In genomic region chr12:102958830-102959176, GRCh38 we compare ENCODE assay signal across 11 cellular contexts. TPM values are rescaled to one million over a fixed set of nuclear protein-coding genes. Genes with fewer than 3 reads are reported as not detected.
DNase-seq lines count a peak whose midpoint lies in the region; ATAC-seq and TF ChIP-seq lines count a peak whose summit lies in the region.
"Had no signal": no experiment of that assay in that cellular context is flagged by ENCODE, and none has a peak within 500 bp of the region (broad histone marks: within the 10 kb centered on the region; RNA-seq: fewer than 3 reads in every experiment).

No MANE protein-coding gene starts in this region.

- H3K23me2 ChIP-seq in H9 (ENCODE audit: insufficient read length, low read depth, low read length, poor library complexity, severe bottlenecking): peaks cover 16% of the 10 kb centered on the region

- no peaks in the 10 kb centered on the region for H3K79me1 ChIP-seq in H9 (ENCODE audit: insufficient read depth, low read depth, low read length, poor library complexity, severe bottlenecking)

- no peak overlapping the region for H3K27ac Mint-ChIP-seq in H9

- peaks cover 8% of the 10 kb centered on the region in 2 experiments for H3K9me3 Mint-ChIP-seq in H9

- H2BK12ac ChIP-seq in H9 (ENCODE audit: insufficient read length, low read depth, low read length): no peak overlapping the region

- H3K36me3 ChIP-seq in BLaER1 treated with 17β-estradiol and CSF1 and Interleukin-3, amounts not matched to agents 10 nM and 100 nM: no peaks in the 10 kb centered on the region
- no peaks in the 10 kb centered on the region for H3K36me3 ChIP-seq in neuron (ENCODE audit: insufficient read depth, low read length)

- WGBS in H9 (ENCODE audit: extremely low coverage, insufficient read length, low lambda C conversion rate): no CpG with 5 or more reads among the region's 15 CpGs

- H3K18ac ChIP-seq in H9 (ENCODE audit: insufficient read length, low read depth, low read length): no peak overlapping the region

- no peak overlapping the region for H2BK5ac ChIP-seq in H9 (ENCODE audit: insufficient read length, low read length)

- DNase-seq in H9 (no peak), NCI-H2227 (lab: John Stamatoyannopoulos, UW; ENCODE audit: unreplicated experiment) (no peak), COLO668 (lab: John Stamatoyannopoulos, UW; ENCODE audit: unreplicated experiment) (no peak)
- DNase-seq: activated CD4-positive, CD25-positive, alpha-beta regulatory T cell had no signal

- no peak overlapping the region for H3K4ac ChIP-seq in H9 (ENCODE audit: low read depth, low read length)

- H3K4me3 ChIP-seq in BLaER1 treated with 17β-estradiol and CSF1 and Interleukin-3, amounts not matched to agents 10 nM and 100 nM: peak overlapping the region; percentile 56 to 73 (median 65)
- peak overlapping the region; percentile 50 for H3K4me3 ChIP-seq in neuron (ENCODE audit: low read length)

- no peak overlapping the region for H3K56ac ChIP-seq in H9 (ENCODE audit: insufficient read length, low read depth, low read length)

- H3K4me1 Mint-ChIP-seq in H9: peaks cover 44 to 70% of the 10 kb centered on the region in 2 experiments

- H3K27me3 Mint-ChIP-seq in H9 (ENCODE audit: low read depth): peaks cover 99% of the 10 kb centered on the region

- no peak for TF ChIP-seq CTCF in H9 (conservative IDR thresholded peaks at IDR 0.05)

- H3K27me3 ChIP-seq in BLaER1 treated with 17β-estradiol and CSF1 and Interleukin-3, amounts not matched to agents 10 nM and 100 nM: peaks cover 91 to 100% (median 98%) of the 10 kb centered on the region in 11 experiments
- peaks cover 86% of the 10 kb centered on the region for H3K27me3 ChIP-seq in H9 (ENCODE audit: insufficient read depth, low read length)
- peaks cover 49% of the 10 kb centered on the region for H3K27me3 ChIP-seq in neuron (ENCODE audit: insufficient read depth, low read length)

- H3K4me3 Mint-ChIP-seq in H9: peak overlapping the region; percentile 9 to 72

- no peak overlapping the region for H4K5ac ChIP-seq in H9 (ENCODE audit: insufficient read length, low read depth, low read length)

- no peak overlapping the region for H2AK5ac ChIP-seq in H9 (ENCODE audit: insufficient read length, low read length)

- peaks cover 6 to 20% (median 14%) of the 10 kb centered on the region in 10 experiments; a peak in 16 of 20 replicates for H3K4me1 ChIP-seq in BLaER1 treated with 17β-estradiol and CSF1 and Interleukin-3, amounts not matched to agents 10 nM and 100 nM
- H3K4me1 ChIP-seq in H9 (ENCODE audit: insufficient read depth, low read length) (peaks cover 5% of the 10 kb centered on the region; the same call in 1 of the 2 replicates), neuron (ENCODE audit: insufficient read depth, low read length) (peaks cover 31% of the 10 kb centered on the region)

- H3K9ac ChIP-seq in BLaER1 treated with 17β-estradiol and CSF1 and Interleukin-3, amounts not matched to agents 10 nM and 100 nM: no peak overlapping the region
- H3K9ac ChIP-seq in H9 (ENCODE audit: extremely low read depth, insufficient read length, low read length): no peak overlapping the region

- peaks cover 0 to 23% (median 9%) of the 10 kb centered on the region in 11 experiments; a peak in 10 of 22 replicates for H4K20me1 ChIP-seq in BLaER1 treated with 17β-estradiol and CSF1 and Interleukin-3, amounts not matched to agents 10 nM and 100 nM
- no peaks in the 10 kb centered on the region for H4K20me1 ChIP-seq in H9 (ENCODE audit: control insufficient read depth, insufficient read depth, insufficient read length)

- no peak overlapping the region for H3K27ac ChIP-seq in BLaER1 treated with 17β-estradiol and CSF1 and Interleukin-3, amounts not matched to agents 10 nM and 100 nM
- H3K27ac ChIP-seq in H9 (ENCODE audit: insufficient read length, low read depth, low read length) (no peak overlapping the region), cingulate gyrus (ENCODE audit: low read depth, low read length) (peak overlapping the region; percentile 12)

- H3K23ac ChIP-seq in H9 (ENCODE audit: insufficient read length, low read depth, low read length): no peak overlapping the region

- ATAC-seq in HG02840 (IDR thresholded peaks at IDR 0.05; ENCODE audit: low FRiP score, unreplicated experiment): no peak
- ATAC-seq in HG03442 (IDR thresholded peaks at IDR 0.05; ENCODE audit: unreplicated experiment): no peak

- no peak overlapping the region for H2BK15ac ChIP-seq in H9 (ENCODE audit: low read depth, low read length)

- H3K79me2 ChIP-seq in H9 (ENCODE audit: insufficient read depth, low read length): no peaks in the 10 kb centered on the region

- no peak overlapping the region for H4K8ac ChIP-seq in H9 (replicated peaks; ENCODE audit: insufficient read length, low read depth, low read length)

- H2BK20ac ChIP-seq in H9 (ENCODE audit: low read depth, low read length, poor library complexity, severe bottlenecking): no peak overlapping the region

- no peak overlapping the region for H2BK120ac ChIP-seq in H9 (ENCODE audit: low read depth, low read length, poor library complexity, severe bottlenecking)

- H3K14ac ChIP-seq in H9 (ENCODE audit: insufficient read depth, low read length): no peak overlapping the region

- peak overlapping the region; percentile 88 to 99 (median 97) for H3K4me2 ChIP-seq in BLaER1 treated with 17β-estradiol and CSF1 and Interleukin-3, amounts not matched to agents 10 nM and 100 nM
- peak overlapping the region; percentile 56 for H3K4me2 ChIP-seq in H9 (ENCODE audit: insufficient read depth, insufficient read length, low read length)

- peaks cover 4 to 6% (median 5%) of the 10 kb centered on the region in 3 experiments; a peak in 6 of 7 replicates for H3K36me3 Mint-ChIP-seq in H9 (ENCODE audit: insufficient read depth in 1 of 3, low read depth in 3 of 3)

- H3K9me3 ChIP-seq in BLaER1 treated with 17β-estradiol and CSF1 and Interleukin-3, amounts not matched to agents 10 nM and 100 nM (replicated peaks in 1 of 11): peaks cover 4 to 22% (median 11%) of the 10 kb centered on the region in 11 experiments; a peak in 19 of 22 replicates
- H3K9me3 ChIP-seq in H9 (ENCODE audit: control insufficient read depth, low read depth, low read length) (peaks cover 6% of the 10 kb centered on the region), neuron (ENCODE audit: low read length) (peaks cover 8% of the 10 kb centered on the region)

- no peak overlapping the region for H2AFZ ChIP-seq in H9 (ENCODE audit: low read length)
- H2AFZ ChIP-seq in neuron (ENCODE audit: low read depth, low read length): peak overlapping the region; percentile 98

- no peak overlapping the region for H3T11ph ChIP-seq in H9 (ENCODE audit: low read length)

- H4K91ac ChIP-seq in H9 (ENCODE audit: insufficient read length, low read depth, low read length): no peak overlapping the region

RNA-seq across cellular contexts. Expression of gene ASCL1, which starts 1.3 kb away (rescaled TPM):
- total RNA-seq in H9 (2021): 0.20 TPM in 1 of 2 replicates, not detected in the other
- total RNA-seq: pulmonary artery endothelial cell had no signal

RNA-seq across cellular contexts. Expression of gene PAH, which starts 41.8 kb away (rescaled TPM):
- total RNA-seq in H9 (2021): 6.1 and 8.0 TPM in 2 replicates
- total RNA-seq: Daoy, pulmonary artery endothelial cell had no signal
